12 cellular contexts compared by ENCODE assay signal in genomic region chr5:173323799-173324114, GRCh38. TPM values are rescaled to one million over a fixed set of nuclear protein-coding genes. Genes with fewer than 3 reads are reported as not detected.
DNase-seq lines count a peak whose midpoint lies in the region; ATAC-seq, FAIRE-seq and TF ChIP-seq lines count a peak whose summit lies in the region.
"Had no signal": no experiment of that assay in that cellular context is flagged by ENCODE, and none has a peak within 500 bp of the region (broad histone marks: within the 10 kb centered on the region; RNA-seq: fewer than 3 reads in every experiment).

No MANE protein-coding gene starts in this region.

- no peak for TF ChIP-seq CTCF in heart left ventricle (IDR thresholded peaks at IDR 0.05)
- no peak for TF ChIP-seq CTCF in astrocyte (IDR thresholded peaks at IDR 0.05; ENCODE audit: insufficient read depth, low read depth, low read length)
- TF ChIP-seq CTCF in lower lobe of right lung (IDR thresholded peaks at IDR 0.05) = no peak
- no peak for TF ChIP-seq CTCF in tibial artery (IDR thresholded peaks at IDR 0.05)

- no peak overlapping the region for H2AFZ ChIP-seq in astrocyte (ENCODE audit: low read depth, low read length)

- peaks cover 64% of the 10 kb centered on the region for H3K36me3 Mint-ChIP-seq in astrocyte (ENCODE audit: low read depth, unreplicated experiment)

- no peak for ATAC-seq in heart left ventricle
- no peak for ATAC-seq in left ventricle myocardium superior
- ATAC-seq in lower lobe of right lung = no peak
- ATAC-seq in GM18868 (IDR thresholded peaks at IDR 0.05; ENCODE audit: unreplicated experiment) = no peak

- H3K4me3 Mint-ChIP-seq in astrocyte (ENCODE audit: unreplicated experiment) = peak overlapping the region; percentile 3

- no peaks in the 10 kb centered on the region for H3K9me3 ChIP-seq in heart left ventricle
- H3K9me3 ChIP-seq in astrocyte (ENCODE audit: insufficient read depth, low read depth, low read length) = no peaks in the 10 kb centered on the region
- no peaks in the 10 kb centered on the region for H3K9me3 ChIP-seq in lower lobe of right lung
- H3K9me3 ChIP-seq in tibial artery = no peaks in the 10 kb centered on the region

- H3K27me3 ChIP-seq in heart left ventricle (peaks cover 0 to 40% (median 0%) of the 10 kb centered on the region in 9 donors), astrocyte (ENCODE audit: insufficient read depth, low read length) (no peaks in the 10 kb centered on the region), lower lobe of right lung (ENCODE audit: low read depth) (peaks cover 49% of the 10 kb centered on the region), tibial artery (peaks cover 0 to 59% of the 10 kb centered on the region in 2 donors)

- no peak overlapping the region for H3K27ac Mint-ChIP-seq in astrocyte (ENCODE audit: unreplicated experiment)

- peaks cover 54% of the 10 kb centered on the region for H3K79me2 ChIP-seq in astrocyte (ENCODE audit: insufficient read depth, low read length)

- no peaks in the 10 kb centered on the region for H3K27me3 Mint-ChIP-seq in astrocyte (ENCODE audit: low read depth, unreplicated experiment)

- no peak for FAIRE-seq in astrocyte (lab: Jason Lieb, UNC)
- FAIRE-seq: G401.6 had no signal

- H3K4me3 ChIP-seq in heart left ventricle (peak overlapping the region in 9 of 12 donors; percentile 1 to 37 (median 27)), astrocyte (ENCODE audit: insufficient read depth, low read depth, low read length) (no peak overlapping the region), lower lobe of right lung (peak overlapping the region; percentile 32), tibial artery (peak overlapping the region; percentile 4 to 15)

- H3K27ac ChIP-seq in heart left ventricle (peak overlapping the region in 11 of 12 donors; percentile 62 to 87 (median 69)), astrocyte (ENCODE audit: low read depth, low read length) (peak overlapping the region; percentile 7), lower lobe of right lung (peak overlapping the region; percentile 65), tibial artery (peak overlapping the region in 1 of 2 donors; percentile 29)

- H3K9me3 Mint-ChIP-seq in astrocyte (ENCODE audit: unreplicated experiment) = no peaks in the 10 kb centered on the region

- peaks cover 0 to 7% (median 0%) of the 10 kb centered on the region in 9 donors for H3K36me3 ChIP-seq in heart left ventricle
- H3K36me3 ChIP-seq in astrocyte (ENCODE audit: insufficient read depth, low read length) = peaks cover 30% of the 10 kb centered on the region
- peaks cover 5% of the 10 kb centered on the region for H3K36me3 ChIP-seq in lower lobe of right lung
- H3K36me3 ChIP-seq in tibial artery = no peaks in the 10 kb centered on the region

- intact Hi-C loops in heart left ventricle (cut with DNase I) = loop anchor here in 1 of 10 donors (10.0 kb wide), 1 partner anchor 251 kb away; no protein-coding TSS in a partner anchor
- intact Hi-C loops in left ventricle myocardium superior (cut with micrococcal nuclease) = no loop called here
- intact Hi-C loops in lower lobe of right lung (cut with DNase I) = no loop called here
- intact Hi-C loops in tibial artery (cut with DNase I; ENCODE audit: low total_unique reads) = no loop called here

- WGBS in heart left ventricle, 4 donors = 18 to 27% (median 27%) methylated on average over 8 of the region's 8 CpGs

- DNase-seq in heart left ventricle (no peak), left ventricle myocardium superior (no peak), astrocyte (ENCODE audit: low read depth) (no peak), lower lobe of right lung (no peak), tibial artery (no peak), hypothalamus (lab: John Stamatoyannopoulos, UW) (no peak), NCI-H2227 treated with DMSO at 0.1 percent for 48 hours (lab: John Stamatoyannopoulos, UW) (no peak)
- DNase-seq: NCI-H187 treated with DMSO at 0.1 percent for 48 hours; stimulated activated CD4-positive, alpha-beta T cell treated with anti-CD3 and anti-CD28 coated beads, Interleukin-12 subunit alpha, Interleukin-12 subunit beta, amount 100 ng/mL, for 4 hours had no signal

- peak overlapping the region; percentile 92 for H3K9ac ChIP-seq in astrocyte (ENCODE audit: low read length)

- peaks cover 37% of the 10 kb centered on the region for H3K4me1 Mint-ChIP-seq in astrocyte (ENCODE audit: low read depth, unreplicated experiment)

- H4K20me1 ChIP-seq in astrocyte (ENCODE audit: insufficient read depth, low read length) = peaks cover 28% of the 10 kb centered on the region

- H3K4me1 ChIP-seq in heart left ventricle (peaks cover 7 to 85% (median 63%) of the 10 kb centered on the region in 12 donors), astrocyte (ENCODE audit: insufficient read depth, low read length) (peaks cover 44% of the 10 kb centered on the region), lower lobe of right lung (peaks cover 66% of the 10 kb centered on the region), tibial artery (peaks cover 0 to 46% (median 36%) of the 10 kb centered on the region in 4 donors)

- TF ChIP-seq POLR2A in heart left ventricle (IDR thresholded peaks at IDR 0.05) = no peak

- H3K4me2 ChIP-seq in astrocyte (ENCODE audit: low read length) = peak overlapping the region; percentile 97

RNA-seq across cellular contexts. Expression of gene STC2, which starts 4.5 kb away (rescaled TPM):
- total RNA-seq in heart left ventricle = 10 to 100 TPM in 4 of 9 donors, 1 to 10 TPM in 5; 3.9 to 15.0 (median 8.6) TPM
- polyA plus RNA-seq in heart left ventricle = 10 to 100 TPM in 1 of 2 donors, 1 to 10 TPM in 1; 6.2 to 15.2 TPM
- 6.8 TPM for total RNA-seq in left ventricle myocardium superior
- 164 and 206 TPM in 2 replicates for total RNA-seq in astrocyte
- 10.8 TPM for total RNA-seq in lower lobe of right lung
- total RNA-seq: OCI-LY7 had no signal

Comparison
In these comparisons a context has a peak if more than half of its experiments do, and no peak if none do; other contexts are left out.
1. RNA of gene STC2, which starts 4.5 kb away (total RNA-seq): 164 to 206 TPM in astrocyte; 10.8 TPM in lower lobe of right lung (single experiment), 3.9 to 15.0 TPM in heart left ventricle and 6.8 TPM in left ventricle myocardium superior (single experiment); every median in the first group is over 10 times any median in the second.